In the genomic region with DNA sequence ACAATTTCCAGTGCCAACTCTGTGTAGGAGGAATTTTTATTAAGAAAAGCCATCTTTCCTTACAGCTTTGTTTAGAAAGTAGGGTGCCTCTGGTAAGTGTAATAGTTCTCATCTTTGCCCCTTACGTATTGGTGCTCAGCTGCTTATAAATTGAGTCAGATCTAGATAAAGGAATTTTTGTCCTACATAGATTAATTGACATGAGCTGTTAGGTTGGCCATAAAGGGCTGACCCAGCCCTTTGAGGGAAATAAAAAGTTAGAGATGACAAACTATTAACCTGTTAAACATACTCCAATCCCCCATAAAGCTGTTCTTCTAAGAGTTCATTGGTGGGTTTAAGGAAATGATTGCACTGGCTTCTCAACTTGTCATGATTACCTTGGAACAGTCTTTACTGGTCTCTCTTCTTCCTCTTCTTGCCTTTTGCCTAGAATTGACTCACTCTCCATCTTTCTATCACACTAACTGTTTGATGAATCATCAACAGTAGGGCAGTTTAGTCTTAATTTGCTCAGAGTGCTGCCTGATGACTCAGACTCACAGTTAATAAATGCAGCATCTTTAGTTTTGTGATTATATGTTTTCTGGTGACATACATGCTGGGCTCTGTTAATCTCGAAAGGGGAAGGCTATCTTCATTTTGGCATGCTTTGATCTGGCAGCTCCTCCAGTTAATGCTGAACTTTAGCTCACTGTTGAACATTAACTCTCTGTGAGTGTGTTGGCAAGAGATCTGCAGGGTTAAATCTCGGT, we compare ENCODE assay signal across 8 cellular contexts. TPM values are rescaled to one million over a fixed set of nuclear protein-coding genes. Genes with fewer than 3 reads are reported as not detected.
A peak's percentile ranks its signal among the peaks of the same experiment; 100 is the strongest.
DNase-seq lines count a peak whose midpoint lies in the region; ATAC-seq and FAIRE-seq lines count a peak whose summit lies in the region.

No MANE protein-coding gene starts in this region.

- no peak overlapping the region for H3K4me3 Mint-ChIP-seq in activated T-helper 2 cell treated with anti-CD3 and anti-CD28 coated beads, Interferon-gamma antibody, Interleukin-2, Interleukin-4, amounts not matched to agents 10 μg/mL and 5 μg/mL and 100 μg/mL, durations not matched to agents 14 hours and 24 hours and 36 hours (ENCODE audit: low read depth)

- DNase-seq in ACHN, result peak; percentile 95
- no peak for DNase-seq in GM19239 (ENCODE audit: insufficient read length, low spot score)
- no peak for DNase-seq in activated T-helper 2 cell treated with anti-CD3 and anti-CD28 coated beads, Interferon-gamma antibody, Interleukin-2, Interleukin-4, amounts not matched to agents 10 μg/mL and 5 μg/mL and 100 μg/mL, durations not matched to agents 14 hours and 24 hours and 36 hours (ENCODE audit: low spot score)
- peak; percentile 47 for DNase-seq in myocyte (ENCODE audit: low read depth)
- DNase-seq in T1000 (lab: John Stamatoyannopoulos, UW), result no peak
- DNase-seq in cerebellum (ENCODE audit: low spot score), result no peak
- no peak for DNase-seq in epidermal melanocyte (ENCODE audit: insufficient read length, low spot score)

- intact Hi-C loops in activated T-helper 2 cell treated with anti-CD3 and anti-CD28 coated beads, Interferon-gamma antibody, Interleukin-2, Interleukin-4, amounts not matched to agents 10 μg/mL and 5 μg/mL and 100 μg/mL, durations not matched to agents 14 hours and 24 hours and 36 hours (cut with micrococcal nuclease), result loop anchor here (1.0 to 10.0 kb wide), 4 partner anchors 21 to 183 kb away; no protein-coding TSS in a partner anchor

- no peaks in the 10 kb centered on the region for H3K36me3 Mint-ChIP-seq in activated T-helper 2 cell treated with anti-CD3 and anti-CD28 coated beads, Interferon-gamma antibody, Interleukin-2, Interleukin-4, amounts not matched to agents 10 μg/mL and 5 μg/mL and 100 μg/mL, durations not matched to agents 14 hours and 24 hours and 36 hours (ENCODE audit: low read depth)

- in situ Hi-C loops in ACHN (cut with HindIII; ENCODE audit: low pct_ligation_motif_present, low pct_unique_long_range_greater_than_20kb, low sequenced_read_pairs), result no loop called here

- H3K4me1 Mint-ChIP-seq in activated T-helper 2 cell treated with anti-CD3 and anti-CD28 coated beads, Interferon-gamma antibody, Interleukin-2, Interleukin-4, amounts not matched to agents 10 μg/mL and 5 μg/mL and 100 μg/mL, durations not matched to agents 14 hours and 24 hours and 36 hours (ENCODE audit: low read depth), result peaks cover 69% of the 10 kb centered on the region

- peak; percentile 48 for FAIRE-seq in GM19239 (lab: Jason Lieb, UNC)

- H3K27me3 Mint-ChIP-seq in activated T-helper 2 cell treated with anti-CD3 and anti-CD28 coated beads, Interferon-gamma antibody, Interleukin-2, Interleukin-4, amounts not matched to agents 10 μg/mL and 5 μg/mL and 100 μg/mL, durations not matched to agents 14 hours and 24 hours and 36 hours (ENCODE audit: low read depth), result no peaks in the 10 kb centered on the region

- H3K9me3 Mint-ChIP-seq in activated T-helper 2 cell treated with anti-CD3 and anti-CD28 coated beads, Interferon-gamma antibody, Interleukin-2, Interleukin-4, amounts not matched to agents 10 μg/mL and 5 μg/mL and 100 μg/mL, durations not matched to agents 14 hours and 24 hours and 36 hours, result no peaks in the 10 kb centered on the region

- ATAC-seq in HG03469 (IDR thresholded peaks at IDR 0.05; ENCODE audit: unreplicated experiment), result peak; percentile 51

- H3K27ac Mint-ChIP-seq in activated T-helper 2 cell treated with anti-CD3 and anti-CD28 coated beads, Interferon-gamma antibody, Interleukin-2, Interleukin-4, amounts not matched to agents 10 μg/mL and 5 μg/mL and 100 μg/mL, durations not matched to agents 14 hours and 24 hours and 36 hours, result peak overlapping the region; percentile 72

RNA-seq across cellular contexts. Expression of gene ARHGAP26, which starts 51.7 kb away (rescaled TPM):
- 13.6 and 15.1 TPM in 2 replicates for total RNA-seq in activated T-helper 2 cell treated with anti-CD3 and anti-CD28 coated beads, Interferon-gamma antibody, Interleukin-2, Interleukin-4, amounts not matched to agents 10 μg/mL and 5 μg/mL and 100 μg/mL, durations not matched to agents 14 hours and 24 hours and 36 hours
- 2.4 and 2.8 TPM in 2 replicates for total RNA-seq in myocyte
- 4.4 TPM for polyA plus RNA-seq in myocyte (2012)
- 35.5 TPM for total RNA-seq in cerebellum

Comparison
In these comparisons a context has a peak if more than half of its experiments do, and no peak if none do; other contexts are left out.
1. DNase-seq: peak in ACHN (single experiment) and myocyte (single experiment); none in GM19239 (single experiment), activated T-helper 2 cell treated with anti-CD3 and anti-CD28 coated beads, Interferon-gamma antibody, Interleukin-2, Interleukin-4, amounts not matched to agents 10 μg/mL and 5 μg/mL and 100 μg/mL, durations not matched to agents 14 hours and 24 hours and 36 hours (single experiment), T1000 (single experiment), cerebellum (single experiment) and epidermal melanocyte (single experiment).